Comparison of ENCODE assay signal across 1 cellular context in genomic region chr20:370977-371754, GRCh38.
TF ChIP-seq lines count a peak whose summit lies in the region.

No MANE protein-coding gene starts in this region.

TF ChIP-seq in HepG2, 621 proteins besides CTCF, POLR2A, EP300 and RAD21 (continued from another document and continues in another):
- TF ChIP-seq AFF4 (CRISPR knock-in tag; IDR thresholded peaks at IDR 0.05) (no peak), ZSCAN30 (CRISPR knock-in tag; IDR thresholded peaks at IDR 0.05) (no peak), TP53 (CRISPR knock-in tag; conservative IDR thresholded peaks at IDR 0.05) (0 out of 2 replicates have a peak, but pooled peaks have one; percentile 16), ZNF883 (CRISPR knock-in tag; IDR thresholded peaks at IDR 0.05; ENCODE audit: not compliant biosample characterization) (no peak), ZNF124 (CRISPR knock-in tag; IDR thresholded peaks at IDR 0.05) (no peak), ZNF335 (CRISPR knock-in tag; IDR thresholded peaks at IDR 0.05) (no peak), MIER3 (CRISPR knock-in tag; IDR thresholded peaks at IDR 0.05; ENCODE audit: borderline replicate concordance) (no peak), STAT5B (CRISPR knock-in tag; IDR thresholded peaks at IDR 0.05) (no peak), SRSF9 (IDR thresholded peaks at IDR 0.05; ENCODE audit: borderline replicate concordance, insufficient read depth, low read depth, low read length, poor library complexity, severe bottlenecking) (no peak), ZNF460 (CRISPR knock-in tag; IDR thresholded peaks at IDR 0.05; ENCODE audit: borderline replicate concordance) (no peak), HNRNPK (IDR thresholded peaks at IDR 0.05; ENCODE audit: low read depth, low read length, poor library complexity, severe bottlenecking) (no peak), ZNF260 (CRISPR knock-in tag; IDR thresholded peaks at IDR 0.05; ENCODE audit: borderline replicate concordance, low read depth) (no peak), SMARCC2 (IDR thresholded peaks at IDR 0.05) (no peak), ARID2 (CRISPR knock-in tag; IDR thresholded peaks at IDR 0.05; ENCODE audit: borderline replicate concordance) (no peak), FOXC1 (CRISPR knock-in tag; IDR thresholded peaks at IDR 0.05; ENCODE audit: borderline replicate concordance) (no peak), ZFP36L2 (CRISPR knock-in tag; IDR thresholded peaks at IDR 0.05) (0 out of 2 replicates have a peak, but pooled peaks have one; percentile 22), FUBP1 (CRISPR knock-in tag; IDR thresholded peaks at IDR 0.05; ENCODE audit: borderline replicate concordance) (no peak), DPF2 (CRISPR knock-in tag; IDR thresholded peaks at IDR 0.05; ENCODE audit: borderline replicate concordance, low read depth) (no peak), ZNF781 (CRISPR knock-in tag; IDR thresholded peaks at IDR 0.05; ENCODE audit: borderline replicate concordance, not compliant biosample characterization) (no peak), SRSF4 (IDR thresholded peaks at IDR 0.05; ENCODE audit: low read depth, low read length, poor library complexity, severe bottlenecking) (no peak), PCBP2 (optimal IDR thresholded peaks at IDR 0.05; ENCODE audit: low read depth, low read length, poor library complexity, severe bottlenecking) (no peak), ZBTB42 (CRISPR knock-in tag; IDR thresholded peaks at IDR 0.05) (no peak), KDM6A (CRISPR knock-in tag; IDR thresholded peaks at IDR 0.05; ENCODE audit: low read depth) (no peak), MAFF (IDR thresholded peaks at IDR 0.05; ENCODE audit: low read depth, low read length) (peak; percentile 64), ZC3H13 (CRISPR knock-in tag; IDR thresholded peaks at IDR 0.05) (no peak), RARG (CRISPR knock-in tag; IDR thresholded peaks at IDR 0.05; ENCODE audit: low read depth) (no peak; the same call in 1 of the 2 replicates), NFE2L2 (IDR thresholded peaks at IDR 0.05; ENCODE audit: low read length) (0 out of 2 replicates have a peak, but pooled peaks have one; percentile 14), ZFP37 (CRISPR knock-in tag; IDR thresholded peaks at IDR 0.05; ENCODE audit: borderline replicate concordance) (no peak), ZNF75D (CRISPR knock-in tag; IDR thresholded peaks at IDR 0.05; ENCODE audit: borderline replicate concordance) (no peak), DRAP1 (CRISPR knock-in tag; IDR thresholded peaks at IDR 0.05) (no peak), BORCS8-MEF2B (CRISPR knock-in tag; IDR thresholded peaks at IDR 0.05) (no peak), HMG20A (CRISPR knock-in tag; IDR thresholded peaks at IDR 0.05; ENCODE audit: borderline replicate concordance) (no peak), ZNF704 (CRISPR knock-in tag; IDR thresholded peaks at IDR 0.05; ENCODE audit: borderline replicate concordance) (no peak), U2AF1 (optimal IDR thresholded peaks at IDR 0.05; ENCODE audit: low read depth, low read length) (no peak), ZNF431 (CRISPR knock-in tag; IDR thresholded peaks at IDR 0.05; ENCODE audit: borderline replicate concordance, low read depth) (no peak), SMARCE1 (IDR thresholded peaks at IDR 0.05; ENCODE audit: borderline replicate concordance) (no peak), GABPB1 (CRISPR knock-in tag; IDR thresholded peaks at IDR 0.05) (no peak; the same call in 1 of the 2 replicates), RFX5 (IDR thresholded peaks at IDR 0.05; ENCODE audit: low read depth, low read length) (no peak; the same call in 1 of the 2 replicates), NAIF1 (CRISPR knock-in tag; IDR thresholded peaks at IDR 0.05; ENCODE audit: borderline replicate concordance) (no peak), MAX (IDR thresholded peaks at IDR 0.05) (no peak), SP1 (IDR thresholded peaks at IDR 0.05) (no peak), SP1 (CRISPR knock-in tag; IDR thresholded peaks at IDR 0.05) (no peak), KLF11 (CRISPR knock-in tag; IDR thresholded peaks at IDR 0.05) (no peak)
- TF ChIP-seq, protein P1, sequence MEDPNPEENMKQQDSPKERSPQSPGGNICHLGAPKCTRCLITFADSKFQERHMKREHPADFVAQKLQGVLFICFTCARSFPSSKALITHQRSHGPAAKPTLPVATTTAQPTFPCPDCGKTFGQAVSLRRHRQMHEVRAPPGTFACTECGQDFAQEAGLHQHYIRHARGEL (CRISPR knock-in tag; IDR thresholded peaks at IDR 0.05): no peak
- TF ChIP-seq, protein P2, sequence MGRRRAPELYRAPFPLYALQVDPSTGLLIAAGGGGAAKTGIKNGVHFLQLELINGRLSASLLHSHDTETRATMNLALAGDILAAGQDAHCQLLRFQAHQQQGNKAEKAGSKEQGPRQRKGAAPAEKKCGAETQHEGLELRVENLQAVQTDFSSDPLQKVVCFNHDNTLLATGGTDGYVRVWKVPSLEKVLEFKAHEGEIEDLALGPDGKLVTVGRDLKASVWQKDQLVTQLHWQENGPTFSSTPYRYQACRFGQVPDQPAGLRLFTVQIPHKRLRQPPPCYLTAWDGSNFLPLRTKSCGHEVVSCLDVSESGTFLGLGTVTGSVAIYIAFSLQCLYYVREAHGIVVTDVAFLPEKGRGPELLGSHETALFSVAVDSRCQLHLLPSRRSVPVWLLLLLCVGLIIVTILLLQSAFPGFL (CRISPR knock-in tag; IDR thresholded peaks at IDR 0.05): no peak
- TF ChIP-seq, protein P3, sequence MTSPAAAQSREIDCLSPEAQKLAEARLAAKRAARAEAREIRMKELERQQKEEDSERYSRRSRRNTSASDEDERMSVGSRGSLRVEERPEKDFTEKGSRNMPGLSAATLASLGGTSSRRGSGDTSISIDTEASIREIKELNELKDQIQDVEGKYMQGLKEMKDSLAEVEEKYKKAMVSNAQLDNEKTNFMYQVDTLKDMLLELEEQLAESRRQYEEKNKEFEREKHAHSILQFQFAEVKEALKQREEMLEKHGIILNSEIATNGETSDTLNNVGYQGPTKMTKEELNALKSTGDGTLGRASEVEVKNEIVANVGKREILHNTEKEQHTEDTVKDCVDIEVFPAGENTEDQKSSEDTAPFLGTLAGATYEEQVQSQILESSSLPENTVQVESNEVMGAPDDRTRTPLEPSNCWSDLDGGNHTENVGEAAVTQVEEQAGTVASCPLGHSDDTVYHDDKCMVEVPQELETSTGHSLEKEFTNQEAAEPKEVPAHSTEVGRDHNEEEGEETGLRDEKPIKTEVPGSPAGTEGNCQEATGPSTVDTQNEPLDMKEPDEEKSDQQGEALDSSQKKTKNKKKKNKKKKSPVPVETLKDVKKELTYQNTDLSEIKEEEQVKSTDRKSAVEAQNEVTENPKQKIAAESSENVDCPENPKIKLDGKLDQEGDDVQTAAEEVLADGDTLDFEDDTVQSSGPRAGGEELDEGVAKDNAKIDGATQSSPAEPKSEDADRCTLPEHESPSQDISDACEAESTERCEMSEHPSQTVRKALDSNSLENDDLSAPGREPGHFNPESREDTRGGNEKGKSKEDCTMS (CRISPR knock-in tag; conservative IDR thresholded peaks at IDR 0.05): peak; percentile 15; the same call in 1 of the 2 replicates
- TF ChIP-seq, protein P4, sequence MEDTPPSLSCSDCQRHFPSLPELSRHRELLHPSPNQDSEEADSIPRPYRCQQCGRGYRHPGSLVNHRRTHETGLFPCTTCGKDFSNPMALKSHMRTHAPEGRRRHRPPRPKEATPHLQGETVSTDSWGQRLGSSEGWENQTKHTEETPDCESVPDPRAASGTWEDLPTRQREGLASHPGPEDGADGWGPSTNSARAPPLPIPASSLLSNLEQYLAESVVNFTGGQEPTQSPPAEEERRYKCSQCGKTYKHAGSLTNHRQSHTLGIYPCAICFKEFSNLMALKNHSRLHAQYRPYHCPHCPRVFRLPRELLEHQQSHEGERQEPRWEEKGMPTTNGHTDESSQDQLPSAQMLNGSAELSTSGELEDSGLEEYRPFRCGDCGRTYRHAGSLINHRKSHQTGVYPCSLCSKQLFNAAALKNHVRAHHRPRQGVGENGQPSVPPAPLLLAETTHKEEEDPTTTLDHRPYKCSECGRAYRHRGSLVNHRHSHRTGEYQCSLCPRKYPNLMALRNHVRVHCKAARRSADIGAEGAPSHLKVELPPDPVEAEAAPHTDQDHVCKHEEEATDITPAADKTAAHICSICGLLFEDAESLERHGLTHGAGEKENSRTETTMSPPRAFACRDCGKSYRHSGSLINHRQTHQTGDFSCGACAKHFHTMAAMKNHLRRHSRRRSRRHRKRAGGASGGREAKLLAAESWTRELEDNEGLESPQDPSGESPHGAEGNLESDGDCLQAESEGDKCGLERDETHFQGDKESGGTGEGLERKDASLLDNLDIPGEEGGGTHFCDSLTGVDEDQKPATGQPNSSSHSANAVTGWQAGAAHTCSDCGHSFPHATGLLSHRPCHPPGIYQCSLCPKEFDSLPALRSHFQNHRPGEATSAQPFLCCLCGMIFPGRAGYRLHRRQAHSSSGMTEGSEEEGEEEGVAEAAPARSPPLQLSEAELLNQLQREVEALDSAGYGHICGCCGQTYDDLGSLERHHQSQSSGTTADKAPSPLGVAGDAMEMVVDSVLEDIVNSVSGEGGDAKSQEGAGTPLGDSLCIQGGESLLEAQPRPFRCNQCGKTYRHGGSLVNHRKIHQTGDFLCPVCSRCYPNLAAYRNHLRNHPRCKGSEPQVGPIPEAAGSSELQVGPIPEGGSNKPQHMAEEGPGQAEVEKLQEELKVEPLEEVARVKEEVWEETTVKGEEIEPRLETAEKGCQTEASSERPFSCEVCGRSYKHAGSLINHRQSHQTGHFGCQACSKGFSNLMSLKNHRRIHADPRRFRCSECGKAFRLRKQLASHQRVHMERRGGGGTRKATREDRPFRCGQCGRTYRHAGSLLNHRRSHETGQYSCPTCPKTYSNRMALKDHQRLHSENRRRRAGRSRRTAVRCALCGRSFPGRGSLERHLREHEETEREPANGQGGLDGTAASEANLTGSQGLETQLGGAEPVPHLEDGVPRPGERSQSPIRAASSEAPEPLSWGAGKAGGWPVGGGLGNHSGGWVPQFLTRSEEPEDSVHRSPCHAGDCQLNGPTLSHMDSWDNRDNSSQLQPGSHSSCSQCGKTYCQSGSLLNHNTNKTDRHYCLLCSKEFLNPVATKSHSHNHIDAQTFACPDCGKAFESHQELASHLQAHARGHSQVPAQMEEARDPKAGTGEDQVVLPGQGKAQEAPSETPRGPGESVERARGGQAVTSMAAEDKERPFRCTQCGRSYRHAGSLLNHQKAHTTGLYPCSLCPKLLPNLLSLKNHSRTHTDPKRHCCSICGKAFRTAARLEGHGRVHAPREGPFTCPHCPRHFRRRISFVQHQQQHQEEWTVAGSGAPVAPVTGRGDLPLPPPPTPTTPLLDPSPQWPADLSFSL (CRISPR knock-in tag; IDR thresholded peaks at IDR 0.05): no peak
